ENCODE assay signal across 28 cellular contexts in the genomic region with DNA sequence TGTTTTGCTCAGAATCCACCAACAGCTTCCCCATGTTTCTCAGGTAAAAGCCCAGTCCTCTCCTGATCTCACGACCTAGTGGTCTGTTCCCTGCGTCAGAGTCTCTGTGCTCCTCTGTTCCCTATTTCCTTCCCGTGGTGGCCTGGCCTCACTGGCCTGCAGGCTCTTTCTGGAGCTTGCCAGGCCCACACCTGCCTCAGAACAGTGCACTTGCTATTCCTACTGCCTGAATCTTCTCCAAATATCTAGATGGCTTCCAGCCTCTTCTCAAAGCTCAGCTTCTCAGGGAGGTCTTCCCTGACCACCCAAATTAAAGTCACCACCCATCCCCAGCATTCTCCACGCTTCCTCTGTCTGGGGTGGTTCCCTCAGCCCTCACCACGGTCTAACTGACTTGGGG.
"Had no signal": no experiment of that assay in that cellular context is flagged by ENCODE, and none has a peak within 500 bp of the region (broad histone marks: within the 10 kb centered on the region; RNA-seq: fewer than 3 reads in every experiment).

No MANE protein-coding gene starts in this region.

- H3K4me1 Mint-ChIP-seq: mesothelial cell of epicardium had no signal

- H3K9me3 ChIP-seq: ascending aorta, gastroesophageal sphincter, right atrium auricular region, suprapubic skin, tibial artery had no signal

- H3K9me3 Mint-ChIP-seq: activated naive CD4-positive, alpha-beta T cell treated with anti-CD3 and anti-CD28 coated beads, Interleukin-2, amount 10 ng/mL, durations not matched to agents 7 days and 5 days; activated naive CD8-positive, alpha-beta T cell treated with anti-CD3 and anti-CD28 coated beads, Interleukin-2, amount 10 ng/mL, durations not matched to agents 7 days and 5 days; mesothelial cell of epicardium had no signal

- H3K27me3 ChIP-seq: ascending aorta, cardiac muscle cell, neural progenitor cell, right atrium auricular region had no signal

- H3K27ac ChIP-seq: ascending aorta, cardiac muscle cell, coronary artery, dorsolateral prefrontal cortex, gastroesophageal sphincter, hepatocyte, neural progenitor cell, right atrium auricular region, suprapubic skin, tibial artery had no signal

- H3K27ac Mint-ChIP-seq: activated naive CD4-positive, alpha-beta T cell treated with anti-CD3 and anti-CD28 coated beads, Interleukin-2, amount 10 ng/mL, durations not matched to agents 7 days and 5 days; activated naive CD8-positive, alpha-beta T cell treated with anti-CD3 and anti-CD28 coated beads, Interleukin-2, amount 10 ng/mL, durations not matched to agents 7 days and 5 days; mesothelial cell of epicardium; neural progenitor cell had no signal

- H3K36me3 ChIP-seq: ascending aorta, cardiac muscle cell, gastroesophageal sphincter, neural progenitor cell, right atrium auricular region, suprapubic skin, tibial artery had no signal

- DNase-seq: activated CD4-positive, alpha-beta T cell treated with anti-CD3 and anti-CD28 coated beads for 48 hours; activated CD4-positive, alpha-beta T cell treated with anti-CD3 and anti-CD28 coated beads, Interleukin-2, amount 50 U/mL, for 48 hours; activated gamma-delta T cell; activated naive CD4-positive, alpha-beta T cell treated with anti-CD3 and anti-CD28 coated beads, Interleukin-2, amount 10 ng/mL, durations not matched to agents 7 days and 5 days; activated naive CD8-positive, alpha-beta T cell treated with anti-CD3 and anti-CD28 coated beads, Interleukin-2, amount 10 ng/mL, durations not matched to agents 7 days and 5 days; activated T-cell treated with anti-CD3 and anti-CD28 coated beads, Interleukin-2, amount 50 U/mL, for 1 hour; dorsolateral prefrontal cortex; kidney; mammary epithelial cell; naive thymus-derived CD4-positive, alpha-beta T cell; occipital lobe; stimulated activated CD4-positive, alpha-beta T cell treated with anti-CD3 and anti-CD28 coated beads, Interleukin-1b, Interleukin-23, amount 100 ng/mL, for 48 hours; stimulated activated CD4-positive, alpha-beta T cell treated with anti-CD3 and anti-CD28 coated beads, Interleukin-4, amount 100 ng/mL, for 4 hours; stimulated activated CD8-positive, alpha-beta memory T cell treated with anti-CD3 and anti-CD28 coated beads, Interleukin-4, amount 100 ng/mL, for 48 hours; stimulated activated naive CD4-positive, alpha-beta T cell; tibial artery had no signal

- H3K36me3 Mint-ChIP-seq: activated naive CD4-positive, alpha-beta T cell treated with anti-CD3 and anti-CD28 coated beads, Interleukin-2, amount 10 ng/mL, durations not matched to agents 7 days and 5 days; activated naive CD8-positive, alpha-beta T cell treated with anti-CD3 and anti-CD28 coated beads, Interleukin-2, amount 10 ng/mL, durations not matched to agents 7 days and 5 days; brain; mesothelial cell of epicardium; naive thymus-derived CD4-positive, alpha-beta T cell; neural progenitor cell had no signal

- H3K4me3 ChIP-seq: ascending aorta, cardiac muscle cell, coronary artery, dorsolateral prefrontal cortex, gastroesophageal sphincter, hepatocyte, neural progenitor cell, right atrium auricular region, smooth muscle cell, suprapubic skin, tibial artery had no signal

- H3K4me3 Mint-ChIP-seq: activated naive CD4-positive, alpha-beta T cell treated with anti-CD3 and anti-CD28 coated beads, Interleukin-2, amount 10 ng/mL, durations not matched to agents 7 days and 5 days; activated naive CD8-positive, alpha-beta T cell treated with anti-CD3 and anti-CD28 coated beads, Interleukin-2, amount 10 ng/mL, durations not matched to agents 7 days and 5 days; brain; mesothelial cell of epicardium; neural progenitor cell had no signal

- ATAC-seq: gastroesophageal sphincter; left colon; naive thymus-derived CD4-positive, alpha-beta T cell had no signal
